Comparison of ENCODE assay signal across 7 cellular contexts in the genomic region with DNA sequence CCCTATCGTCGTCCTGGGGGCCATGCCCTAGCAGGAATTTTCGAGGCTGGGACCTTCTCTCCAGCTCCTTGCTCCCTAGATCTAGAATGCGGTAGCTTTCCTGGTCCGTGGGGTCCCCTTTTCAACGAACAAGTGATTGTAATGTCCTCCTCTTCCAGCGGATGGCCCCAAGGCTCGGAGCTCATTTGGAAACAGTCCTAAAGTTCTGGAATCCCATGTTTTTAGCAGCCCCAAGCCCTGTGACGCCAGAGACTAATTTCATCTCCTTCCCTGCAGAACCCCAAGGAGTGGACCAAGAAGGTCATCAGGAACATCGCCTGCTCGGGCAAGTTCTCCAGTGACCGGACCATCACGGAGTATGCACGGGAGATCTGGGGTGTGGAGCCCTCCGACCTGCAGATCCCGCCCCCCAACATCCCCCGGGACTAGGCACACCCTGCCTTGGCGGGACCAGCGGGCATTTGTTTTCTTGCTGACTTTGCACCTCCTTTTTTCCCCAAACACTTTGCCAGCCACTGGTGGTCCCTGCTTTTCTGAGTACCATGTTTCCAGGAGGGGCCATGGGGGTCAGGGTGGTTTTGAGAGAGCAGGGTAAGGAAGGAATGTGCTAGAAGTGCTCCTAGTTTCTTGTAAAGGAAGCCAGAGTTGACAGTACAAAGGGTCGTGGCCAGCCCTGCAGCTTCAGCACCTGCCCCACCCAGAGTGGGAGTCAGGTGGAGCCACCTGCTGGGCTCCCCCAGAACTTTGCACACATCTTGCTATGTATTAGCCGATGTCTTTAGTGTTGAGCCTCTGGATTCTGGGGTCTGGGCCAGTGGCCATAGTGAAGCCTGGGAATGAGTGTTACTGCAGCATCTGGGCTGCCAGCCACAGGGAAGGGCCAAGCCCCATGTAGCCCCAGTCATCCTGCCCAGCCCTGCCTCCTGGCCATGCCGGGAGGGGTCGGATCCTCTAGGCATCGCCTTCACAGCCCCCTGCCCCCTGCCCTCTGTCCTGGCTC. TPM values are rescaled to one million over a fixed set of nuclear protein-coding genes. Genes with fewer than 3 reads are reported as not detected.
DNase-seq lines count a peak whose midpoint lies in the region; ATAC-seq, FAIRE-seq and TF ChIP-seq lines count a peak whose summit lies in the region.

No MANE protein-coding gene starts in this region.

- 85% methylated on average over 15 of the region's 24 CpGs for WGBS in K562 (ENCODE audit: insufficient coverage, low coverage, missing lambda C conversion rate)

- intact Hi-C loops in K562 (cut with micrococcal nuclease) (loop anchor here (10.0 kb wide), 1 partner anchor 302 kb away; a partner anchor contains a TSS), left lung (cut with DNase I) (loop anchor here in 1 of 2 donors (10.0 kb wide), 1 partner anchor 98 kb away; a partner anchor contains a TSS), tibial artery (cut with DNase I; ENCODE audit: low total_unique reads) (no loop called here)
- intact Hi-C loops in activated T-helper 1 cell treated with anti-CD3 and anti-CD28 coated beads, Interleukin-12 subunit alpha, Interleukin-12 subunit beta, Interleukin-2, Interleukin-4 antibody, amounts not matched to agents 30 ng/mL and 10 ng/mL and 1 ng/mL, durations not matched to agents 14 hours and 24 hours and 36 hours (cut with micrococcal nuclease), result loop anchor here (1.0 kb wide), 1 partner anchor 301 kb away; no protein-coding TSS in a partner anchor

- no peaks in the 10 kb centered on the region for H3K9me3 Mint-ChIP-seq in activated T-helper 1 cell treated with anti-CD3 and anti-CD28 coated beads, Interleukin-12 subunit alpha, Interleukin-12 subunit beta, Interleukin-2, Interleukin-4 antibody, amounts not matched to agents 30 ng/mL and 10 ng/mL and 1 ng/mL, durations not matched to agents 14 hours and 24 hours and 36 hours

- CTCF ChIA-PET in K562 (lab: Yijun Ruan, JAX; ENCODE audit: low intra/inter-chr PET ratio), result interaction anchor here (0.6 to 2.4 kb wide), 3 partner anchors 93 to 103 kb away, joined by 3 to 13 read pairs (median 4); no protein-coding TSS in a partner anchor

- peak; percentile 31 for ATAC-seq in GM19467 (IDR thresholded peaks at IDR 0.05; ENCODE audit: unreplicated experiment)
- peak; percentile 74 for ATAC-seq in K562
- ATAC-seq in left lung, result peak; percentile 9

- no peaks in the 10 kb centered on the region for H3K36me3 ChIP-seq in K562 (ENCODE audit: control insufficient read depth, insufficient read depth, low read length)
- peaks cover 0 to 88% of the 10 kb centered on the region in 2 donors for H3K36me3 ChIP-seq in left lung
- peaks cover 39 to 72% (median 56%) of the 10 kb centered on the region in 3 donors for H3K36me3 ChIP-seq in tibial artery

- no TSS peak for BruUV-seq in K562 (replicated peaks; lab: Mats Ljungman, UMichigan)

- H2AFZ ChIP-seq in K562 (ENCODE audit: low read depth, low read length), result no peak overlapping the region

- H3K9me3 ChIP-seq in K562 (replicated peaks; ENCODE audit: control insufficient read depth, insufficient read depth, low read depth, low read length) (no peaks in the 10 kb centered on the region), left lung (no peaks in the 10 kb centered on the region), tibial artery (no peaks in the 10 kb centered on the region)

- TF ChIP-seq CTCF in K562 (IDR thresholded peaks at IDR 0.05 in 2 of 3, conservative IDR thresholded peaks at IDR 0.05 in 1 of 3; ENCODE audit: insufficient read depth in 2 of 3, low read depth in 1 of 3, low read length in 3 of 3) (peak; percentile 38 to 55 (median 46); a peak in 5 of 6 replicates), left lung (IDR thresholded peaks at IDR 0.05) (no peak), tibial artery (IDR thresholded peaks at IDR 0.05) (peak in 1 of 2 experiments; percentile 24)

- H4K20me1 ChIP-seq in K562 (replicated peaks; ENCODE audit: control insufficient read depth, insufficient read depth, low read length), result no peaks in the 10 kb centered on the region

- peaks cover 2% of the 10 kb centered on the region for H3K36me3 Mint-ChIP-seq in activated T-helper 1 cell treated with anti-CD3 and anti-CD28 coated beads, Interleukin-12 subunit alpha, Interleukin-12 subunit beta, Interleukin-2, Interleukin-4 antibody, amounts not matched to agents 30 ng/mL and 10 ng/mL and 1 ng/mL, durations not matched to agents 14 hours and 24 hours and 36 hours (ENCODE audit: low read depth)

- no peaks in the 10 kb centered on the region for H3K4me1 Mint-ChIP-seq in activated T-helper 1 cell treated with anti-CD3 and anti-CD28 coated beads, Interleukin-12 subunit alpha, Interleukin-12 subunit beta, Interleukin-2, Interleukin-4 antibody, amounts not matched to agents 30 ng/mL and 10 ng/mL and 1 ng/mL, durations not matched to agents 14 hours and 24 hours and 36 hours (ENCODE audit: low read depth)

- H3K27ac ChIP-seq in K562 (ENCODE audit: extremely low read depth, low read depth, low read length) (no peak overlapping the region), left lung (no peak overlapping the region), tibial artery (peak overlapping the region; percentile 13 to 47)

- POLR2A ChIA-PET in K562 (lab: Yijun Ruan, JAX), result interaction anchor here (0.7 to 0.8 kb wide), 2 partner anchors 24 to 112 kb away, joined by 3 read pairs; no protein-coding TSS in a partner anchor

- H3K4me3 ChIP-seq in K562, result no peak overlapping the region
- H3K4me3 ChIP-seq in left lung, result no peak overlapping the region
- no peak overlapping the region for H3K4me3 ChIP-seq in tibial artery

- no peak for TF ChIP-seq POLR2A in K562 (conservative IDR thresholded peaks at IDR 0.05)

- H3K27me3 ChIP-seq in K562 (ENCODE audit: control insufficient read depth in 2 of 2, insufficient read depth in 2 of 2, low read length in 2 of 2) (no peaks in the 10 kb centered on the region), left lung (no peaks in the 10 kb centered on the region), tibial artery (no peaks in the 10 kb centered on the region)

- peak; percentile 70 for DNase-seq in GM03348 (ENCODE audit: low spot score)
- DNase-seq in MV-4-11 (lab: John Stamatoyannopoulos, UW), result peak; percentile 7
- peak; percentile 42 to 54 (median 48) for DNase-seq in K562 (ENCODE audit: extremely low read depth in 1 of 4, low spot score in 3 of 4)
- DNase-seq in left lung, result no peak
- DNase-seq in tibial artery, result no peak
- DNase-seq in activated T-helper 1 cell treated with anti-CD3 and anti-CD28 coated beads, Interleukin-12 subunit alpha, Interleukin-12 subunit beta, Interleukin-2, Interleukin-4 antibody, amounts not matched to agents 30 ng/mL and 10 ng/mL and 1 ng/mL, durations not matched to agents 14 hours and 24 hours and 36 hours (ENCODE audit: low spot score), result no peak

- in situ Hi-C loops in K562 (cut with MboI), result loop anchor here (5.0 kb wide), 1 partner anchor 111 kb away; a partner anchor contains a TSS

- no peaks in the 10 kb centered on the region for H3K27me3 Mint-ChIP-seq in activated T-helper 1 cell treated with anti-CD3 and anti-CD28 coated beads, Interleukin-12 subunit alpha, Interleukin-12 subunit beta, Interleukin-2, Interleukin-4 antibody, amounts not matched to agents 30 ng/mL and 10 ng/mL and 1 ng/mL, durations not matched to agents 14 hours and 24 hours and 36 hours (ENCODE audit: insufficient read depth)

- H3K4me2 ChIP-seq in K562 (ENCODE audit: insufficient read depth, low read length), result no peak overlapping the region

- H3K27ac Mint-ChIP-seq in activated T-helper 1 cell treated with anti-CD3 and anti-CD28 coated beads, Interleukin-12 subunit alpha, Interleukin-12 subunit beta, Interleukin-2, Interleukin-4 antibody, amounts not matched to agents 30 ng/mL and 10 ng/mL and 1 ng/mL, durations not matched to agents 14 hours and 24 hours and 36 hours, result no peak overlapping the region

- H3K9ac ChIP-seq in K562 (ENCODE audit: insufficient read depth in 1 of 2, low read depth in 2 of 2, low read length in 2 of 2), result no peak overlapping the region

- no peaks in the 10 kb centered on the region for H3K79me2 ChIP-seq in K562 (ENCODE audit: control insufficient read depth, insufficient read depth, low read length)

- H3K4me3 Mint-ChIP-seq in activated T-helper 1 cell treated with anti-CD3 and anti-CD28 coated beads, Interleukin-12 subunit alpha, Interleukin-12 subunit beta, Interleukin-2, Interleukin-4 antibody, amounts not matched to agents 30 ng/mL and 10 ng/mL and 1 ng/mL, durations not matched to agents 14 hours and 24 hours and 36 hours, result no peak overlapping the region

- TF ChIP-seq EP300 in K562 (IDR thresholded peaks at IDR 0.05; ENCODE audit: low read length), result no peak

- TF ChIP-seq RAD21 in K562 (CRISPR knock-in tag; conservative IDR thresholded peaks at IDR 0.05 in 1 of 2, IDR thresholded peaks at IDR 0.05 in 1 of 2), result peak in 1 of 2 experiments; percentile 31; a peak in 1 of 4 replicates

- H3K4me1 ChIP-seq in K562 (replicated peaks in 1 of 2; ENCODE audit: control insufficient read depth in 2 of 2, insufficient read depth in 2 of 2, low read length in 2 of 2) (peaks cover 0 to 11% of the 10 kb centered on the region in 2 experiments; a peak in 3 of 5 replicates), left lung (peaks cover 0 to 5% of the 10 kb centered on the region in 2 donors), tibial artery (peaks cover 0 to 43% (median 31%) of the 10 kb centered on the region in 4 donors)

- no peak for FAIRE-seq in K562 (lab: Jason Lieb, UNC)

- H3K9me1 ChIP-seq in K562 (ENCODE audit: control insufficient read depth, insufficient read depth, low read length), result no peaks in the 10 kb centered on the region

RNA-seq across cellular contexts. Expression of a gene that starts 48.5 kb away (rescaled TPM):
- 15.0 and 42.9 TPM in 2 replicates for total RNA-seq in K562 (2011; cell fraction: chromatin; rRNA removed; ENCODE audit: low replicate concordance)
- total RNA-seq in K562 (2011; cell fraction: nucleolus; rRNA removed), result 22.9 and 27.7 TPM in 2 replicates
- total RNA-seq in K562 (2011; cell fraction: nucleoplasm; rRNA removed), result 11.8 and 15.2 TPM in 2 replicates
- total RNA-seq in K562 (2014; rRNA removed) (12.4 and 13.0 TPM in 2 replicates), K562 (2014; rRNA removed; fragmentation: Illumina TruSeq; extraction: Trizol) (4.1 and 4.7 TPM in 2 replicates), K562 (2015; rRNA removed; fragmentation: Illumina TruSeq; extraction: Trizol) (9.8 and 10.8 TPM in 2 replicates), K562 (2021) (16.1 and 18.0 TPM in 2 replicates), left lung (10 to 100 TPM; 78.2 to 81.3 TPM)
- polyA plus RNA-seq in K562 (2011; rRNA removed) (7.3 and 8.2 TPM in 2 replicates), K562 (2014; fragmentation: Illumina TruSeq; extraction: Trizol) (10.2 and 11.3 TPM in 2 replicates), K562 (2014; fragmentation: Nextera tagmentation; extraction: Ambion mirVana) (under 1 TPM; 0.34 to 0.46 TPM), K562 (2014; rRNA removed) (12.3 and 16.0 TPM in 2 replicates)
- polyA plus RNA-seq in K562 (2011; cell fraction: cytosol; rRNA removed), result 8.5 and 12.3 TPM in 2 replicates
- 42.5 and 55.1 TPM in 2 replicates for polyA plus RNA-seq in K562 (2011; cell fraction: nucleus; rRNA removed)
- polyA plus RNA-seq in K562 (2012), result 12.7 and 36.7 TPM in 2 replicates
- polyA minus RNA-seq in K562 (2011; rRNA and poly(A)+ RNA removed), result 5.7 and 8.6 TPM in 2 replicates
- polyA minus RNA-seq in K562 (2011; cell fraction: cytosol; rRNA and poly(A)+ RNA removed), result 8.7 and 9.1 TPM in 2 replicates
- 11.4 and 14.6 TPM in 2 replicates for polyA minus RNA-seq in K562 (2011; cell fraction: nucleus; rRNA and poly(A)+ RNA removed)
- total RNA-seq in activated T-helper 1 cell treated with anti-CD3 and anti-CD28 coated beads, Interleukin-12 subunit alpha, Interleukin-12 subunit beta, Interleukin-2, Interleukin-4 antibody, amounts not matched to agents 30 ng/mL and 10 ng/mL and 1 ng/mL, durations not matched to agents 14 hours and 24 hours and 36 hours, result 36.8 and 38.5 TPM in 2 replicates

Comparison
In these comparisons a context has a peak if more than half of its experiments do, and no peak if none do; other contexts are left out.
1. DNase-seq: peak in GM03348 (single experiment), MV-4-11 (single experiment) and K562 (4 of 4); none in left lung (0 of 2), tibial artery (0 of 2) and activated T-helper 1 cell treated with anti-CD3 and anti-CD28 coated beads, Interleukin-12 subunit alpha, Interleukin-12 subunit beta, Interleukin-2, Interleukin-4 antibody, amounts not matched to agents 30 ng/mL and 10 ng/mL and 1 ng/mL, durations not matched to agents 14 hours and 24 hours and 36 hours (single experiment).
2. ATAC-seq: peak in every context shown above with its lines; median percentile 74 in K562; 31 in GM19467; 9 in left lung.
3. H3K27ac ChIP-seq: peak in tibial artery (2 of 2); none in K562 (single experiment) and left lung (0 of 2).
4. CTCF ChIP-seq: peak in K562 (3 of 3); none in left lung (0 of 2).